18 cellular contexts compared by ENCODE assay signal in genomic region chr6:167532410-167533294, GRCh38.
DNase-seq lines count a peak whose midpoint lies in the region; ATAC-seq, FAIRE-seq and TF ChIP-seq lines count a peak whose summit lies in the region.
"Had no signal": no experiment of that assay in that cellular context is flagged by ENCODE, and none has a peak within 500 bp of the region (broad histone marks: within the 10 kb centered on the region; RNA-seq: fewer than 3 reads in every experiment).

No MANE protein-coding gene starts in this region.

- H3K4me1 Mint-ChIP-seq in HFFc6 (ENCODE audit: low read depth), result no peaks in the 10 kb centered on the region
- H3K4me1 Mint-ChIP-seq: activated naive CD8-positive, alpha-beta T cell treated with anti-CD3 and anti-CD28 coated beads for 36 hours had no signal

- FAIRE-seq in frontal cortex (lab: Jason Lieb, UNC), result no peak
- FAIRE-seq: H54 had no signal

- CTCF ChIA-PET in PC-3 (lab: Charles Lee), result no interaction called here

- H3K9me3 Mint-ChIP-seq in HFFc6, result peaks cover 68% of the 10 kb centered on the region
- H3K9me3 Mint-ChIP-seq: activated naive CD8-positive, alpha-beta T cell treated with anti-CD3 and anti-CD28 coated beads for 36 hours; stimulated activated memory B cell treated with anti-CD40 and anti-IgM and Interleukin-4, amounts not matched to agents 10 μg/mL and 1 μg/mL and 100 μg/mL, for 72 hours had no signal

- peaks cover 6% of the 10 kb centered on the region for H3K27me3 Mint-ChIP-seq in HFFc6 (ENCODE audit: insufficient read depth)

- H3K27me3 ChIP-seq in BE2C (no peaks in the 10 kb centered on the region), PC-3 (ENCODE audit: low read length) (peaks cover 57% of the 10 kb centered on the region)
- H3K27me3 ChIP-seq: brain microvascular endothelial cell had no signal

- H4K20me1 ChIP-seq in PC-3 (ENCODE audit: low read length), result no peaks in the 10 kb centered on the region

- H3K9me3 ChIP-seq in BE2C (no peaks in the 10 kb centered on the region), PC-3 (ENCODE audit: low read length) (no peaks in the 10 kb centered on the region)

- intact Hi-C loops in PC-3 (cut with micrococcal nuclease), result no loop called here

- peaks cover 5% of the 10 kb centered on the region; the same call in 1 of the 2 replicates for H3K36me3 Mint-ChIP-seq in HFFc6 (ENCODE audit: low read depth)
- H3K36me3 Mint-ChIP-seq: activated naive CD8-positive, alpha-beta T cell treated with anti-CD3 and anti-CD28 coated beads for 36 hours; stimulated activated memory B cell treated with anti-CD40 and anti-IgM and Interleukin-4, amounts not matched to agents 10 μg/mL and 1 μg/mL and 100 μg/mL, for 72 hours had no signal

- no peaks in the 10 kb centered on the region for H3K4me1 ChIP-seq in BE2C
- no peaks in the 10 kb centered on the region for H3K4me1 ChIP-seq in PC-3 (ENCODE audit: insufficient read depth, low read length)

- no peak overlapping the region for H3K27ac ChIP-seq in PC-3 (ENCODE audit: low read length)
- H3K27ac ChIP-seq: brain microvascular endothelial cell, KMS-11 had no signal

- no peak overlapping the region for H3K9ac ChIP-seq in PC-3 (ENCODE audit: low read length)
- H3K9ac ChIP-seq: KMS-11 had no signal

- DNase-seq in BE2C (peak; percentile 56), NCI-H187 (lab: John Stamatoyannopoulos, UW) (peak; percentile 60 to 72), PC-3 (no peak), iPS-NIHi11 (ENCODE audit: low spot score) (peak; percentile 43), frontal cortex (ENCODE audit: low spot score in 2 of 2) (no peak), HuH-7.5 (ENCODE audit: low spot score) (no peak), HFFc6 (no peak)
- no peak for DNase-seq in activated naive CD4-positive, alpha-beta T cell treated with Interleukin-2 at 50 U/mL for 16 hours
- DNase-seq: activated naive CD8-positive, alpha-beta T cell treated with anti-CD3 and anti-CD28 coated beads for 36 hours; brain microvascular endothelial cell; cortex of kidney; NCI-H1092; SIG-M5 had no signal

- H3K9me2 ChIP-seq in PC-3 (replicated peaks; ENCODE audit: low read length), result no peaks in the 10 kb centered on the region

- BruUV-seq in PC-3 (replicated peaks; lab: Mats Ljungman, UMichigan), result no TSS peak

- no peak overlapping the region for H3K4me3 ChIP-seq in BE2C (ENCODE audit: low read depth, low read length)
- H3K4me3 ChIP-seq in PC-3 (ENCODE audit: low read length), result peak overlapping the region; percentile 30; the same call in 1 of the 2 replicates

- no peak overlapping the region for H2AFZ ChIP-seq in PC-3 (ENCODE audit: low read length)

- ATAC-seq in PC-3, result no peak
- ATAC-seq: activated CD4-positive, CD25-positive, alpha-beta regulatory T cell treated with anti-CD3 and anti-CD28 coated beads, Interleukin-2, amount 50 U/mL, for 24 hours; stimulated activated memory B cell treated with anti-CD40 and anti-IgM and Interleukin-4, amounts not matched to agents 10 μg/mL and 1 μg/mL and 100 μg/mL, for 72 hours had no signal

- H3K27ac Mint-ChIP-seq in HFFc6, result no peak overlapping the region
- H3K27ac Mint-ChIP-seq: activated naive CD8-positive, alpha-beta T cell treated with anti-CD3 and anti-CD28 coated beads for 36 hours; stimulated activated memory B cell treated with anti-CD40 and anti-IgM and Interleukin-4, amounts not matched to agents 10 μg/mL and 1 μg/mL and 100 μg/mL, for 72 hours; T-helper 2 cell treated with Interferon-gamma antibody and Interleukin-4, amounts not matched to agents 5 μg/mL and 100 μg/mL, for 36 hours had no signal

- no peak overlapping the region for H3K4me3 Mint-ChIP-seq in HFFc6
- H3K4me3 Mint-ChIP-seq: activated naive CD8-positive, alpha-beta T cell treated with anti-CD3 and anti-CD28 coated beads for 36 hours; stimulated activated memory B cell treated with anti-CD40 and anti-IgM and Interleukin-4, amounts not matched to agents 10 μg/mL and 1 μg/mL and 100 μg/mL, for 72 hours; T-helper 2 cell treated with Interferon-gamma antibody and Interleukin-4, amounts not matched to agents 5 μg/mL and 100 μg/mL, for 36 hours had no signal

- no peaks in the 10 kb centered on the region for H3K79me2 ChIP-seq in PC-3 (ENCODE audit: low read length)

- peak overlapping the region; percentile 56 for H3K4me2 ChIP-seq in PC-3 (ENCODE audit: low read length)
- H3K4me2 ChIP-seq: KMS-11 had no signal

- H3F3A ChIP-seq in PC-3 (ENCODE audit: low read length, unreplicated experiment), result no peaks in the 10 kb centered on the region

- no peaks in the 10 kb centered on the region for H3K36me3 ChIP-seq in BE2C
- H3K36me3 ChIP-seq in PC-3 (ENCODE audit: low read depth, low read length), result no peaks in the 10 kb centered on the region
- H3K36me3 ChIP-seq: brain microvascular endothelial cell had no signal

- no peak for TF ChIP-seq CTCF in BE2C (IDR thresholded peaks at IDR 0.05; ENCODE audit: low read depth, low read length)
- no peak for TF ChIP-seq CTCF in PC-3 (conservative IDR thresholded peaks at IDR 0.05; ENCODE audit: low read depth, low read length)
- no peak for TF ChIP-seq CTCF in HFFc6 (IDR thresholded peaks at IDR 0.05)

- POLR2A ChIA-PET in PC-3 (lab: Charles Lee; ENCODE audit: unreplicated experiment), result interaction anchor here (0.6 kb wide), 1 partner anchor 151 kb away, joined by 4 read pairs; no protein-coding TSS in a partner anchor

Comparison
In these comparisons a context has a peak if more than half of its experiments do, and no peak if none do; other contexts are left out.
1. DNase-seq: peak in BE2C (single experiment), NCI-H187 (2 of 2) and iPS-NIHi11 (single experiment); none in PC-3 (single experiment), activated naive CD4-positive, alpha-beta T cell treated with Interleukin-2 at 50 U/mL for 16 hours (single experiment), frontal cortex (0 of 2), HuH-7.5 (single experiment) and HFFc6 (single experiment).